Comparison of ENCODE assay signal across 24 cellular contexts in genomic region chr2:2859732-2860131, GRCh38.
A peak's percentile ranks its signal among the peaks of the same experiment; 100 is the strongest.
DNase-seq lines count a peak whose midpoint lies in the region; ATAC-seq, FAIRE-seq and TF ChIP-seq lines count a peak whose summit lies in the region.
"Had no signal": no experiment of that assay in that cellular context is flagged by ENCODE, and none has a peak within 500 bp of the region (broad histone marks: within the 10 kb centered on the region; RNA-seq: fewer than 3 reads in every experiment).

No MANE protein-coding gene starts in this region.

- DNase-seq in HepG2 (ENCODE audit: low spot score): no peak
- no peak for DNase-seq in right lobe of liver
- no peak for DNase-seq in K562 (ENCODE audit: extremely low read depth in 1 of 4, low spot score in 3 of 4)
- DNase-seq in neuronal stem cell (ENCODE audit: low spot score): no peak
- DNase-seq: ACHN; AML-193; BE2C; CD4-positive, alpha-beta T cell; CD8-positive, alpha-beta memory T cell; DMS 273 treated with DMSO at 0.1 percent for 48 hours; DMS79; EL; GDM1; H7; HCEC 1CT had no signal

- TF ChIP-seq RAD21 in HepG2 (CRISPR knock-in tag; IDR thresholded peaks at IDR 0.05): no peak
- TF ChIP-seq RAD21 in K562 (CRISPR knock-in tag; conservative IDR thresholded peaks at IDR 0.05 in 1 of 2, IDR thresholded peaks at IDR 0.05 in 1 of 2): no peak

- CTCF ChIA-PET in HepG2 (lab: Yijun Ruan, JAX; ENCODE audit: low intra/inter-chr PET ratio, low total read pairs): no interaction called here
- CTCF ChIA-PET in K562 (lab: Yijun Ruan, JAX; ENCODE audit: low intra/inter-chr PET ratio): no interaction called here

- BruUV-seq in HepG2 (replicated peaks; lab: Mats Ljungman, UMichigan) (no TSS peak), K562 (replicated peaks; lab: Mats Ljungman, UMichigan) (no TSS peak)

- no peak overlapping the region for H2BK12ac ChIP-seq in neuronal stem cell (ENCODE audit: low read length)

- H3K14ac ChIP-seq in neuronal stem cell (ENCODE audit: low read length): no peak overlapping the region

- no peaks in the 10 kb centered on the region for H3K36me3 ChIP-seq in HepG2 (replicated peaks in 1 of 2; ENCODE audit: control insufficient read depth in 1 of 2, insufficient read depth in 2 of 2, low read length in 2 of 2)
- no peaks in the 10 kb centered on the region for H3K36me3 ChIP-seq in right lobe of liver
- no peaks in the 10 kb centered on the region for H3K36me3 ChIP-seq in K562 (ENCODE audit: control insufficient read depth, insufficient read depth, low read length)
- no peaks in the 10 kb centered on the region for H3K36me3 ChIP-seq in neuronal stem cell (replicated peaks in 1 of 2; ENCODE audit: control insufficient read depth in 2 of 2, insufficient read depth in 2 of 2, low read length in 2 of 2)
- H3K36me3 ChIP-seq: BE2C; BLaER1 treated with 17β-estradiol and CSF1 and Interleukin-3, amounts not matched to agents 10 nM and 100 nM had no signal

- H4K20me1 ChIP-seq in HepG2 (ENCODE audit: insufficient read depth, low read length) (no peaks in the 10 kb centered on the region), K562 (replicated peaks; ENCODE audit: control insufficient read depth, insufficient read depth, low read length) (no peaks in the 10 kb centered on the region)
- H4K20me1 ChIP-seq: BLaER1 treated with 17β-estradiol and CSF1 and Interleukin-3, amounts not matched to agents 10 nM and 100 nM had no signal

- H3K4me1 ChIP-seq in HepG2 (ENCODE audit: insufficient read depth, low read length) (no peaks in the 10 kb centered on the region), right lobe of liver (no peaks in the 10 kb centered on the region), K562 (replicated peaks in 1 of 2; ENCODE audit: control insufficient read depth in 2 of 2, insufficient read depth in 2 of 2, low read length in 2 of 2) (no peaks in the 10 kb centered on the region), neuronal stem cell (ENCODE audit: control insufficient read depth in 2 of 2, insufficient read depth in 1 of 2, low read depth in 1 of 2, low read length in 2 of 2) (no peaks in the 10 kb centered on the region)
- H3K4me1 ChIP-seq: BE2C had no signal

- H2AFZ ChIP-seq in HepG2 (ENCODE audit: low read length) (no peak overlapping the region), K562 (ENCODE audit: low read depth, low read length) (no peak overlapping the region), neuronal stem cell (ENCODE audit: low read length) (no peak overlapping the region)

- ATAC-seq in HepG2: no peak
- ATAC-seq in right lobe of liver: no peak
- no peak for ATAC-seq in K562
- ATAC-seq in GM19463 (IDR thresholded peaks at IDR 0.05; ENCODE audit: unreplicated experiment): no peak
- ATAC-seq in HG03457 (IDR thresholded peaks at IDR 0.05; ENCODE audit: unreplicated experiment): no peak

- H2BK120ac ChIP-seq in neuronal stem cell (ENCODE audit: low read depth, low read length): no peak overlapping the region

- POLR2A ChIA-PET in HepG2 (lab: Yijun Ruan, JAX): no interaction called here
- POLR2A ChIA-PET in K562 (lab: Yijun Ruan, JAX): no interaction called here

- 8% methylated on average over 9 of the region's 9 CpGs for WGBS in HepG2 (ENCODE audit: low lambda C conversion rate)
- WGBS in right lobe of liver (ENCODE audit: insufficient coverage, low coverage, low lambda C conversion rate, missing lambda C conversion rate): 63% methylated on average over 9 of the region's 9 CpGs
- 0% methylated on average over 9 of the region's 9 CpGs for WGBS in K562 (ENCODE audit: insufficient coverage, low coverage, missing lambda C conversion rate)
- WGBS in neuronal stem cell (ENCODE audit: extremely low coverage in 2 of 2, insufficient read length in 2 of 2, insufficient replicate concordance in 1 of 2), 2 donors: no CpG with 5 or more reads among the region's 9 CpGs

- H3K18ac ChIP-seq in neuronal stem cell (ENCODE audit: low read length): no peak overlapping the region

- H3K9ac ChIP-seq in HepG2 (ENCODE audit: insufficient read depth, low read depth, low read length) (no peak overlapping the region), K562 (ENCODE audit: insufficient read depth in 1 of 2, low read depth in 2 of 2, low read length in 2 of 2) (no peak overlapping the region), neuronal stem cell (ENCODE audit: low read depth, low read length, poor library complexity) (peak overlapping the region; percentile 26)
- H3K9ac ChIP-seq: BLaER1 treated with 17β-estradiol and CSF1 and Interleukin-3, amounts not matched to agents 10 nM and 100 nM had no signal

- no peak overlapping the region for H3K23ac ChIP-seq in neuronal stem cell (ENCODE audit: low read depth, low read length, poor library complexity)

- H2AK5ac ChIP-seq in neuronal stem cell (ENCODE audit: low read depth, low read length): no peak overlapping the region

- H4K91ac ChIP-seq in neuronal stem cell (ENCODE audit: low read depth, low read length, poor library complexity): no peak overlapping the region

- no peaks in the 10 kb centered on the region for H3K79me1 ChIP-seq in neuronal stem cell (ENCODE audit: low read depth, low read length)

- TF ChIP-seq EP300 in HepG2 (IDR thresholded peaks at IDR 0.05; ENCODE audit: low read depth in 2 of 2, low read length in 2 of 2) (no peak), HepG2 (CRISPR knock-in tag; IDR thresholded peaks at IDR 0.05; ENCODE audit: borderline replicate concordance) (no peak), K562 (IDR thresholded peaks at IDR 0.05; ENCODE audit: low read length) (no peak)

- no peak overlapping the region for H4K8ac ChIP-seq in neuronal stem cell (ENCODE audit: low read depth, low read length)

- H3K27ac ChIP-seq in HepG2 (ENCODE audit: extremely low read length, insufficient read depth, low read length) (no peak overlapping the region), right lobe of liver (no peak overlapping the region), K562 (ENCODE audit: extremely low read depth, low read depth, low read length) (no peak overlapping the region), neuronal stem cell (replicated peaks; ENCODE audit: low read length) (no peak overlapping the region)
- H3K27ac ChIP-seq: 22Rv1; BLaER1 treated with 17β-estradiol and CSF1 and Interleukin-3, amounts not matched to agents 10 nM and 100 nM had no signal

- H2BK5ac ChIP-seq in neuronal stem cell (ENCODE audit: low read length): no peak overlapping the region

- no peaks in the 10 kb centered on the region for H3K79me2 ChIP-seq in HepG2 (ENCODE audit: insufficient read depth, low read length)
- H3K79me2 ChIP-seq in K562 (ENCODE audit: control insufficient read depth, insufficient read depth, low read length): no peaks in the 10 kb centered on the region

- H3K4me3 ChIP-seq in HepG2 (replicated peaks in 1 of 3; ENCODE audit: insufficient read depth in 1 of 3, low read depth in 2 of 3, low read length in 3 of 3) (no peak overlapping the region), right lobe of liver (no peak overlapping the region), K562 (no peak overlapping the region), neuronal stem cell (ENCODE audit: low read length in 2 of 2) (no peak overlapping the region)
- H3K4me3 ChIP-seq: BLaER1 treated with 17β-estradiol and CSF1 and Interleukin-3, amounts not matched to agents 10 nM and 100 nM had no signal

- H3K27me3 ChIP-seq in HepG2 (ENCODE audit: control insufficient read depth in 1 of 2, insufficient read depth in 2 of 2, low read length in 2 of 2): peaks cover 1 to 18% of the 10 kb centered on the region in 2 experiments; a peak in 1 of 5 replicates
- H3K27me3 ChIP-seq in right lobe of liver: no peaks in the 10 kb centered on the region
- H3K27me3 ChIP-seq in K562 (ENCODE audit: control insufficient read depth in 2 of 2, insufficient read depth in 2 of 2, low read length in 2 of 2): no peaks in the 10 kb centered on the region
- no peaks in the 10 kb centered on the region for H3K27me3 ChIP-seq in neuronal stem cell (ENCODE audit: control insufficient read depth in 3 of 3, insufficient read depth in 3 of 3, low read depth in 1 of 3, low read length in 3 of 3)
- H3K27me3 ChIP-seq: BE2C; BLaER1 treated with 17β-estradiol and CSF1 and Interleukin-3, amounts not matched to agents 10 nM and 100 nM had no signal

- in situ Hi-C loops in HepG2 (cut with HindIII; ENCODE audit: extremely low pct_ligation_motif_present, low pct_unique_long_range_greater_than_20kb): no loop called here
- in situ Hi-C loops in K562 (cut with MboI): no loop called here

- intact Hi-C loops in HepG2 (cut with micrococcal nuclease; ENCODE audit: unreplicated experiment): no loop called here
- intact Hi-C loops in right lobe of liver (cut with DNase I): no loop called here
- intact Hi-C loops in K562 (cut with micrococcal nuclease): no loop called here

- no peaks in the 10 kb centered on the region for H3K9me1 ChIP-seq in K562 (ENCODE audit: control insufficient read depth, insufficient read depth, low read length)

- no peak overlapping the region for H3K4ac ChIP-seq in neuronal stem cell (ENCODE audit: low read length)

- H3K4me2 ChIP-seq in HepG2 (ENCODE audit: low read depth, low read length) (no peak overlapping the region), K562 (ENCODE audit: insufficient read depth, low read length) (no peak overlapping the region), neuronal stem cell (ENCODE audit: insufficient read depth, low read length, poor library complexity, severe bottlenecking) (no peak overlapping the region)
- H3K4me2 ChIP-seq: BLaER1 treated with 17β-estradiol and CSF1 and Interleukin-3, amounts not matched to agents 10 nM and 100 nM had no signal

- TF ChIP-seq POLR2A in HepG2 (IDR thresholded peaks at IDR 0.05; ENCODE audit: insufficient read depth in 1 of 2, low read depth in 2 of 2, low read length in 2 of 2): no peak
- no peak for TF ChIP-seq POLR2A in right lobe of liver (IDR thresholded peaks at IDR 0.05)
- no peak for TF ChIP-seq POLR2A in K562 (conservative IDR thresholded peaks at IDR 0.05)

- H3K9me3 ChIP-seq in HepG2 (ENCODE audit: low read length) (no peaks in the 10 kb centered on the region), right lobe of liver (no peaks in the 10 kb centered on the region), K562 (replicated peaks; ENCODE audit: control insufficient read depth, insufficient read depth, low read depth, low read length) (0 out of 2 replicates have a peak, but pooled peaks cover 2% of the 10 kb centered on the region), neuronal stem cell (replicated peaks in 1 of 2; ENCODE audit: control insufficient read depth in 2 of 2, insufficient read depth in 1 of 2, low read depth in 1 of 2, low read length in 2 of 2) (peaks cover 0 to 8% of the 10 kb centered on the region in 2 donors)
- H3K9me3 ChIP-seq: BE2C; BLaER1 treated with 17β-estradiol and CSF1 and Interleukin-3, amounts not matched to agents 10 nM and 100 nM had no signal

- no peak overlapping the region for H2BK15ac ChIP-seq in neuronal stem cell (ENCODE audit: low read length)

- no peak for TF ChIP-seq CTCF in HepG2 (CRISPR knock-in tag; IDR thresholded peaks at IDR 0.05)
- no peak for TF ChIP-seq CTCF in right lobe of liver (IDR thresholded peaks at IDR 0.05)
- no peak for TF ChIP-seq CTCF in K562 (IDR thresholded peaks at IDR 0.05 in 2 of 3, conservative IDR thresholded peaks at IDR 0.05 in 1 of 3; ENCODE audit: insufficient read depth in 2 of 3, low read depth in 1 of 3, low read length in 3 of 3)

- no peak for FAIRE-seq in HepG2 (lab: Jason Lieb, UNC)
- FAIRE-seq in K562 (lab: Jason Lieb, UNC): no peak
- FAIRE-seq: A204.1, D721Med, GM12891, GM18507, H1 had no signal

TF ChIP-seq in HepG2, 621 proteins besides CTCF, POLR2A, EP300 and RAD21 (continues in another document):
- no peak for TF ChIP-seq ZNF468 (CRISPR knock-in tag; IDR thresholded peaks at IDR 0.05)

Comparison
In these comparisons a context has a peak if more than half of its experiments do, and no peak if none do; other contexts are left out.
1. Of the 241 proteins assayed by ChIP-seq in both HepG2 and K562: peak only in HepG2: MNT and RAD51; only in K562: MAX and TFE3; in both: none; in neither: 235; mixed calls (peak in some experiments, not most) for 2.